15 cellular contexts compared by ENCODE assay signal in the genomic region with DNA sequence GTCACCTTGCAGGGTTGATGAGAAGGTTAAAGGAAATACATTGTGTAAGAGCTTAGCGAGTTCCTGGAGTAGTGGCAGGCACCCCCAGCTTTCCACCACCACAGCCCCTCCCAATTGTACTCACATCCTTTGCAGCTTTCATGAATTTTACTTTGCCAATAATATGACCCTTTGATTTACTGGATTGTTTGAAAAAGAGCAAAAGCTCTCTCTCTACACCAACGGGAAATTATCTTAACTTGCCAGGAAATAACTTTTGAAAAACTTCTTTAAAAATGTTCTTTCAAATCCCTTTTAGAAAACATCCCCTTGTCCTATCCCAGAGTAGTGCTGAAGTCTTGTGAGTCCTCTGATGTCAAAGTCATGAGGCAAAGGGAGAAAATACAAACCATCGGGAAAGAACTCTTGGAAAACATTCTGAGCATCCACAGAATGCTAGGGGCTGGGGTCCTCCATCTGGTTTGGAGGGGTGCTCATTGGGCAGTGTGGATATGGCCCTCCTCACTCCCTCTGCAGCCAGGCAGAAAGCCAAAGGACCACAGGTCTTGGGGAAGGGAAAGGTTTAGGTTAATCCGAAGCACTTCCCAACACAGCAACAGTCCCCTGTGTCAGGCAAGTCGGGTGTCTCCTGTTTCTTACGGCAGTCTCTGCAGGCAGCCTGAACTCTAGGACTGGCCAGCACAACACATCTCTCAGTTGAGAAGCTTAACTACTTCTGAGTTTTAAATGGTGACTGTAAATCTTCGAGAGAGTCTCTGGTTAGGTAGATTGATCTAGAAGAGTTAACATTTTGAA. TPM values are rescaled to one million over a fixed set of nuclear protein-coding genes. Genes with fewer than 3 reads are reported as not detected.
DNase-seq lines count a peak whose midpoint lies in the region; ATAC-seq and TF ChIP-seq lines count a peak whose summit lies in the region.
"Had no signal": no experiment of that assay in that cellular context is flagged by ENCODE, and none has a peak within 500 bp of the region (broad histone marks: within the 10 kb centered on the region; RNA-seq: fewer than 3 reads in every experiment).

No MANE protein-coding gene starts in this region.

- peaks cover 67% of the 10 kb centered on the region for H3K4me1 Mint-ChIP-seq in type B pancreatic cell (ENCODE audit: unreplicated experiment)
- H3K4me1 Mint-ChIP-seq: CD4-positive, CD25-positive, alpha-beta regulatory T cell had no signal

- DNase-seq in colonic mucosa (no peak), left ventricle myocardium superior (no peak), osteoblast (ENCODE audit: insufficient read length, low spot score, missing footprints) (no peak), transverse colon (no peak), A673 (ENCODE audit: low spot score) (no peak), type B pancreatic cell (ENCODE audit: extremely low spot score, unreplicated experiment) (no peak)
- DNase-seq: activated T-cell treated with anti-CD3 and anti-CD28 coated beads, Interleukin-2, amount 50 U/mL, for 4 hours; amniotic stem cell; CD4-positive, CD25-positive, alpha-beta regulatory T cell; NCI-H2171 treated with DMSO at 0.1 percent for 48 hours had no signal

- no peaks in the 10 kb centered on the region for H3K36me3 ChIP-seq in colonic mucosa
- H3K36me3 ChIP-seq in osteoblast (ENCODE audit: insufficient read depth, low read length) = peaks cover 7% of the 10 kb centered on the region
- no peaks in the 10 kb centered on the region for H3K36me3 ChIP-seq in transverse colon
- H3K36me3 ChIP-seq in A673 (ENCODE audit: insufficient read depth, low read length, poor library complexity, severe bottlenecking) = no peaks in the 10 kb centered on the region

- CTCF ChIA-PET in A673 (lab: Charles Lee) = no interaction called here

- H3K27me3 ChIP-seq in colonic mucosa (no peaks in the 10 kb centered on the region), osteoblast (ENCODE audit: insufficient read depth, low read length) (no peaks in the 10 kb centered on the region), transverse colon (no peaks in the 10 kb centered on the region), A673 (replicated peaks; ENCODE audit: insufficient read depth, low read depth, low read length, poor library complexity) (no peaks in the 10 kb centered on the region)

- H3K9me3 Mint-ChIP-seq in type B pancreatic cell = no peaks in the 10 kb centered on the region
- H3K9me3 Mint-ChIP-seq: activated T-cell treated with anti-CD3 and anti-CD28 coated beads, Interleukin-2, amount 50 U/mL, for 4 hours had no signal

- H3K4me1 ChIP-seq in colonic mucosa (no peaks in the 10 kb centered on the region), osteoblast (ENCODE audit: insufficient read depth, low read length) (peaks cover 39% of the 10 kb centered on the region), transverse colon (peaks cover 8 to 38% (median 21%) of the 10 kb centered on the region in 4 donors), A673 (ENCODE audit: insufficient read depth, low read length, poor library complexity, severe bottlenecking) (peaks cover 11% of the 10 kb centered on the region)

- in situ Hi-C loops in transverse colon (cut with MboI; ENCODE audit: low pct_ligation_motif_present in 1 of 4, low pct_unique_long_range_greater_than_20kb in 1 of 4, low sequenced_read_pairs in 3 of 4) = no loop called here

- no peak overlapping the region for H3K9ac ChIP-seq in colonic mucosa (ENCODE audit: low read depth in 2 of 2, low read length in 2 of 2)

- peak; percentile 59 for ATAC-seq in left ventricle myocardium superior
- no peak for ATAC-seq in HG03196 (IDR thresholded peaks at IDR 0.05; ENCODE audit: unreplicated experiment)
- ATAC-seq in GM21423 (IDR thresholded peaks at IDR 0.05; ENCODE audit: unreplicated experiment) = no peak
- ATAC-seq: activated CD4-positive, CD25-positive, alpha-beta regulatory T cell treated with anti-CD3 and anti-CD28 coated beads, Interleukin-2, amount 50 U/mL, for 24 hours; activated T-cell treated with anti-CD3 and anti-CD28 coated beads, Interleukin-2, amount 50 U/mL, for 4 hours had no signal

- H3K36me3 Mint-ChIP-seq in type B pancreatic cell = peaks cover 52% of the 10 kb centered on the region
- H3K36me3 Mint-ChIP-seq: CD4-positive, CD25-positive, alpha-beta regulatory T cell had no signal

- TF ChIP-seq EP300 in transverse colon (IDR thresholded peaks at IDR 0.05; ENCODE audit: low read depth) = peak; percentile 25

- no peaks in the 10 kb centered on the region for H3K9me3 ChIP-seq in colonic mucosa
- no peaks in the 10 kb centered on the region for H3K9me3 ChIP-seq in osteoblast (ENCODE audit: low read depth, low read length)
- H3K9me3 ChIP-seq in transverse colon = no peaks in the 10 kb centered on the region
- no peaks in the 10 kb centered on the region for H3K9me3 ChIP-seq in A673 (ENCODE audit: low read depth, low read length, poor library complexity, severe bottlenecking)

- H3K27ac Mint-ChIP-seq in type B pancreatic cell = no peak overlapping the region
- H3K27ac Mint-ChIP-seq: CD4-positive, CD25-positive, alpha-beta regulatory T cell had no signal

- 27 to 52% methylated on average over 4 to 7 of the region's 7 CpGs for WGBS in transverse colon (ENCODE audit: low coverage in 1 of 2), 2 donors

- intact Hi-C loops in colonic mucosa (cut with DNase I) = no loop called here
- intact Hi-C loops in left ventricle myocardium superior (cut with micrococcal nuclease) = no loop called here
- intact Hi-C loops in transverse colon (cut with DNase I; ENCODE audit: low total_unique reads) = no loop called here
- intact Hi-C loops in A673 (cut with micrococcal nuclease; ENCODE audit: unreplicated experiment) = no loop called here

- peak overlapping the region; percentile 18 for H3K27ac ChIP-seq in colonic mucosa
- H3K27ac ChIP-seq in osteoblast (ENCODE audit: low read depth, low read length) = peak overlapping the region; percentile 29
- H3K27ac ChIP-seq in transverse colon = peak overlapping the region; percentile 67 to 87 (median 78)
- no peak overlapping the region for H3K27ac ChIP-seq in A673 (ENCODE audit: low read depth, low read length, poor library complexity, severe bottlenecking)

- no peaks in the 10 kb centered on the region for H4K20me1 ChIP-seq in osteoblast (ENCODE audit: insufficient read depth, low read length)

- POLR2A ChIA-PET in A673 (lab: Charles Lee; ENCODE audit: low non-redundant PET) = no interaction called here

- H3K4me3 Mint-ChIP-seq in type B pancreatic cell = no peak overlapping the region
- H3K4me3 Mint-ChIP-seq: activated T-cell treated with anti-CD3 and anti-CD28 coated beads, Interleukin-2, amount 50 U/mL, for 4 hours; CD4-positive, CD25-positive, alpha-beta regulatory T cell had no signal

- no peak overlapping the region for H3K4me2 ChIP-seq in osteoblast (ENCODE audit: insufficient read depth, low read length)

- H3K27me3 Mint-ChIP-seq in type B pancreatic cell = peaks cover 3% of the 10 kb centered on the region

- H3K4me3 ChIP-seq in colonic mucosa (no peak overlapping the region), osteoblast (ENCODE audit: insufficient read depth, low read length) (no peak overlapping the region), transverse colon (no peak overlapping the region), A673 (ENCODE audit: low read depth, low read length, poor library complexity, severe bottlenecking) (no peak overlapping the region)
- H3K4me3 ChIP-seq: lung had no signal

- no peak overlapping the region for H2AFZ ChIP-seq in osteoblast (ENCODE audit: low read length)

- BruUV-seq in A673 (replicated peaks; lab: Mats Ljungman, UMichigan) = no TSS peak

- no peaks in the 10 kb centered on the region for H3K79me2 ChIP-seq in osteoblast (ENCODE audit: insufficient read depth, low read length)

- no peak for TF ChIP-seq POLR2A in transverse colon (IDR thresholded peaks at IDR 0.05)

- TF ChIP-seq CTCF in colonic mucosa (IDR thresholded peaks at IDR 0.05) = no peak
- TF ChIP-seq CTCF in osteoblast (IDR thresholded peaks at IDR 0.05; ENCODE audit: extremely low read depth, low read depth, low read length) = no peak
- TF ChIP-seq CTCF in transverse colon (IDR thresholded peaks at IDR 0.05) = no peak
- TF ChIP-seq CTCF in A673 (conservative IDR thresholded peaks at IDR 0.05; ENCODE audit: low read depth, low read length) = no peak
- no peak for TF ChIP-seq CTCF in type B pancreatic cell (conservative IDR thresholded peaks at IDR 0.05)

RNA-seq across cellular contexts. Expression of gene BOC, which starts 36.5 kb away (rescaled TPM):
- total RNA-seq in colonic mucosa = 1 to 10 TPM; 1.9 to 9.8 TPM
- total RNA-seq in left ventricle myocardium superior = 5.5 TPM
- total RNA-seq in osteoblast = 22.8 and 29.2 TPM in 2 replicates
- 10 to 100 TPM; 15.2 to 77.4 (median 45.4) TPM for total RNA-seq in transverse colon
- total RNA-seq in A673 (2021) = 1.2 and 1.7 TPM in 2 replicates
- total RNA-seq in type B pancreatic cell (ENCODE audit: low replicate concordance) = 36.7 and 219 TPM in 2 replicates
- total RNA-seq: CD4-positive, CD25-positive, alpha-beta regulatory T cell; dermis microvascular lymphatic vessel endothelial cell had no signal
